Comparison of ENCODE assay signal across 9 cellular contexts in genomic region chr7:23268167-23268566, GRCh38.
"Had no signal": no experiment of that assay in that cellular context is flagged by ENCODE, and none has a peak within 500 bp of the region (broad histone marks: within the 10 kb centered on the region; RNA-seq: fewer than 3 reads in every experiment).

No MANE protein-coding gene starts in this region.

- ATAC-seq: HCT116 had no signal

- H3K4me3 Mint-ChIP-seq: HFFc6 had no signal

- H3K27ac ChIP-seq: GM23248, HL-60, KMS-11 had no signal

- H3K9me3 ChIP-seq: HAP-1 had no signal

- H3K4me3 ChIP-seq: GM23248, HAP-1 had no signal

- H3K9ac ChIP-seq: GM23248, KMS-11 had no signal

- H3K27ac Mint-ChIP-seq: HFFc6 had no signal

- H3K9me3 Mint-ChIP-seq: HFFc6 had no signal

- DNase-seq: GOT3, H7, KBM-7 had no signal

- H3K36me3 ChIP-seq: HAP-1 had no signal
